Comparison of ENCODE assay signal across 1 cellular context in the genomic region with DNA sequence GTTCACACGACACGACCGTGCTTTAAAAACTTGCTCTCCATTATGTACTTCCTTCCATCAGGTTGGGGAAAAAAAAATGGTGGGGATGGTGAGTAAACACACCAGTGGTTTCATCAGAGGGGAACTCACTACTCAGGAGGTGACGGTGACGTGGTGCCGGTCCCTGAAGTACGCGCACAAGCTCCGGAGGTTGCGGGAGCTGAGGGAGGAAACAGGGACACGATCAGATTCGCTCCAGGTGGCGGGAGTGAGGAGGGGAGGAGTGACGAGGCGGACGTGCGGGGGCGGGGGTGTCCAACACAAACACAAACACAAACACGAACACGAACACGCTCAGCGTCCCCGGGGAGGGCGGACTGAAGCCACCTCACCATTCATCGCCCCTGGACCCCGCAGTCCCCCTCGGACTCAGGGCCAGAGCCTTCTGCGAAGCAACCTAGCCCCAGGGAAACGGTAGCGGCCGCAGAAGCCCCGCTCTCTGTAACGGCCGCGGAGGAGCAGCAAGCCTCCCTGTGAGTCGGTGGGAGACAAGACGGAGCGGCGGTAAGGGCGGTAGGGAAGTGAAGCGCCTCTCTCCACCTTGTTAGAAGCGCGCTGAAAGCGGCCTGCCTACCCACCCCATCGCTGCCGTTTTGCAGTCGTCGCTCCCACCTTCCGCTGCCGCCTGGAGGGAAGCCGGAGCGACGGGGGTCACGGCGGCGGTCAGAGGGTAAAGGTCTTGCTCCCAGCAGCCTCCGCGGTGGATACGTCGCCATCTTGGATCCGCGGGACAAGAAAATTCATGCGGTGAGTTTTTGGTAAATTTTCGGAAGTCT.
A peak's percentile ranks its signal among the peaks of the same experiment; 100 is the strongest.
TF ChIP-seq lines count a peak whose summit lies in the region.

A gene with protein sequence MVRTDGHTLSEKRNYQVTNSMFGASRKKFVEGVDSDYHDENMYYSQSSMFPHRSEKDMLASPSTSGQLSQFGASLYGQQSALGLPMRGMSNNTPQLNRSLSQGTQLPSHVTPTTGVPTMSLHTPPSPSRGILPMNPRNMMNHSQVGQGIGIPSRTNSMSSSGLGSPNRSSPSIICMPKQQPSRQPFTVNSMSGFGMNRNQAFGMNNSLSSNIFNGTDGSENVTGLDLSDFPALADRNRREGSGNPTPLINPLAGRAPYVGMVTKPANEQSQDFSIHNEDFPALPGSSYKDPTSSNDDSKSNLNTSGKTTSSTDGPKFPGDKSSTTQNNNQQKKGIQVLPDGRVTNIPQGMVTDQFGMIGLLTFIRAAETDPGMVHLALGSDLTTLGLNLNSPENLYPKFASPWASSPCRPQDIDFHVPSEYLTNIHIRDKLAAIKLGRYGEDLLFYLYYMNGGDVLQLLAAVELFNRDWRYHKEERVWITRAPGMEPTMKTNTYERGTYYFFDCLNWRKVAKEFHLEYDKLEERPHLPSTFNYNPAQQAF (plus strand): TSS at position 739 of the 815 bp plus-strand sequence. CDS start 34,794 bp downstream, outside the sequence.

TF ChIP-seq in HEK293, 187 proteins besides CTCF, POLR2A, EP300 and RAD21 (continued from another document and continues in another):
- TF ChIP-seq ZNF664 (tag by site-specific recombination; IDR thresholded peaks at IDR 0.05), result no peak
- TF ChIP-seq, protein P1, sequence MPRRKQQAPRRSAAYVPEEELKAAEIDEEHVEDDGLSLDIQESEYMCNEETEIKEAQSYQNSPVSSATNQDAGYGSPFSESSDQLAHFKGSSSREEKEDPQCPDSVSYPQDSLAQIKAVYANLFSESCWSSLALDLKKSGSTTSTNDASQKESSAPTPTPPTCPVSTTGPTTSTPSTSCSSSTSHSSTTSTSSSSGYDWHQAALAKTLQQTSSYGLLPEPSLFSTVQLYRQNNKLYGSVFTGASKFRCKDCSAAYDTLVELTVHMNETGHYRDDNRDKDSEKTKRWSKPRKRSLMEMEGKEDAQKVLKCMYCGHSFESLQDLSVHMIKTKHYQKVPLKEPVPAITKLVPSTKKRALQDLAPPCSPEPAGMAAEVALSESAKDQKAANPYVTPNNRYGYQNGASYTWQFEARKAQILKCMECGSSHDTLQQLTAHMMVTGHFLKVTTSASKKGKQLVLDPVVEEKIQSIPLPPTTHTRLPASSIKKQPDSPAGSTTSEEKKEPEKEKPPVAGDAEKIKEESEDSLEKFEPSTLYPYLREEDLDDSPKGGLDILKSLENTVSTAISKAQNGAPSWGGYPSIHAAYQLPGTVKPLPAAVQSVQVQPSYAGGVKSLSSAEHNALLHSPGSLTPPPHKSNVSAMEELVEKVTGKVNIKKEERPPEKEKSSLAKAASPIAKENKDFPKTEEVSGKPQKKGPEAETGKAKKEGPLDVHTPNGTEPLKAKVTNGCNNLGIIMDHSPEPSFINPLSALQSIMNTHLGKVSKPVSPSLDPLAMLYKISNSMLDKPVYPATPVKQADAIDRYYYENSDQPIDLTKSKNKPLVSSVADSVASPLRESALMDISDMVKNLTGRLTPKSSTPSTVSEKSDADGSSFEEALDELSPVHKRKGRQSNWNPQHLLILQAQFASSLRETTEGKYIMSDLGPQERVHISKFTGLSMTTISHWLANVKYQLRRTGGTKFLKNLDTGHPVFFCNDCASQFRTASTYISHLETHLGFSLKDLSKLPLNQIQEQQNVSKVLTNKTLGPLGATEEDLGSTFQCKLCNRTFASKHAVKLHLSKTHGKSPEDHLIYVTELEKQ (tag by site-specific recombination; IDR thresholded peaks at IDR 0.05; ENCODE audit: borderline replicate concordance), result no peak
- no peak for TF ChIP-seq ZNF354C (tag by site-specific recombination; IDR thresholded peaks at IDR 0.05; ENCODE audit: borderline replicate concordance, low read depth)
- no peak for TF ChIP-seq ZNF274 (IDR thresholded peaks at IDR 0.05; ENCODE audit: low read length)
- TF ChIP-seq ZNF274 (tag by site-specific recombination; IDR thresholded peaks at IDR 0.05; ENCODE audit: borderline replicate concordance), result no peak
- peak; percentile 73 for TF ChIP-seq KLF9 (tag by site-specific recombination; IDR thresholded peaks at IDR 0.05; ENCODE audit: low read depth)
- TF ChIP-seq BCL11A (tag by site-specific recombination; IDR thresholded peaks at IDR 0.05; ENCODE audit: low read depth), result peak; percentile 73; the same call in 1 of the 2 replicates
- TF ChIP-seq ZNF610 (tag by site-specific recombination; IDR thresholded peaks at IDR 0.05; ENCODE audit: borderline replicate concordance), result peak; percentile 95
- TF ChIP-seq ZNF350 (tag by site-specific recombination; IDR thresholded peaks at IDR 0.05), result no peak
- TF ChIP-seq ZNF302 (tag by site-specific recombination; IDR thresholded peaks at IDR 0.05; ENCODE audit: low read depth), result no peak
- peak; percentile 62; the same call in 1 of the 2 replicates for TF ChIP-seq YY2 (tag by site-specific recombination; IDR thresholded peaks at IDR 0.05)
- no peak for TF ChIP-seq ZNF404 (tag by site-specific recombination; IDR thresholded peaks at IDR 0.05)
- TF ChIP-seq, protein P2, sequence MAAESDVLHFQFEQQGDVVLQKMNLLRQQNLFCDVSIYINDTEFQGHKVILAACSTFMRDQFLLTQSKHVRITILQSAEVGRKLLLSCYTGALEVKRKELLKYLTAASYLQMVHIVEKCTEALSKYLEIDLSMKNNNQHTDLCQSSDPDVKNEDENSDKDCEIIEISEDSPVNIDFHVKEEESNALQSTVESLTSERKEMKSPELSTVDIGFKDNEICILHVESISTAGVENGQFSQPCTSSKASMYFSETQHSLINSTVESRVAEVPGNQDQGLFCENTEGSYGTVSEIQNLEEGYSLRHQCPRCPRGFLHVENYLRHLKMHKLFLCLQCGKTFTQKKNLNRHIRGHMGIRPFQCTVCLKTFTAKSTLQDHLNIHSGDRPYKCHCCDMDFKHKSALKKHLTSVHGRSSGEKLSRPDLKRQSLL (tag by site-specific recombination; IDR thresholded peaks at IDR 0.05), result peak; percentile 46; the same call in 1 of the 2 replicates
- peak; percentile 74 for TF ChIP-seq ZIC2 (tag by site-specific recombination; IDR thresholded peaks at IDR 0.05)
- peak; percentile 74 for TF ChIP-seq MZF1 (tag by site-specific recombination; IDR thresholded peaks at IDR 0.05; ENCODE audit: borderline replicate concordance)
- 0 out of 2 replicates have a peak, but pooled peaks have one; percentile 24 for TF ChIP-seq ZNF16 (tag by site-specific recombination; IDR thresholded peaks at IDR 0.05; ENCODE audit: low read depth)
- TF ChIP-seq ZNF394 (tag by site-specific recombination; IDR thresholded peaks at IDR 0.05; ENCODE audit: borderline replicate concordance), result peak; percentile 65; the same call in 1 of the 2 replicates
- no peak for TF ChIP-seq ZNF155 (tag by site-specific recombination; IDR thresholded peaks at IDR 0.05)
- TF ChIP-seq, protein P3, sequence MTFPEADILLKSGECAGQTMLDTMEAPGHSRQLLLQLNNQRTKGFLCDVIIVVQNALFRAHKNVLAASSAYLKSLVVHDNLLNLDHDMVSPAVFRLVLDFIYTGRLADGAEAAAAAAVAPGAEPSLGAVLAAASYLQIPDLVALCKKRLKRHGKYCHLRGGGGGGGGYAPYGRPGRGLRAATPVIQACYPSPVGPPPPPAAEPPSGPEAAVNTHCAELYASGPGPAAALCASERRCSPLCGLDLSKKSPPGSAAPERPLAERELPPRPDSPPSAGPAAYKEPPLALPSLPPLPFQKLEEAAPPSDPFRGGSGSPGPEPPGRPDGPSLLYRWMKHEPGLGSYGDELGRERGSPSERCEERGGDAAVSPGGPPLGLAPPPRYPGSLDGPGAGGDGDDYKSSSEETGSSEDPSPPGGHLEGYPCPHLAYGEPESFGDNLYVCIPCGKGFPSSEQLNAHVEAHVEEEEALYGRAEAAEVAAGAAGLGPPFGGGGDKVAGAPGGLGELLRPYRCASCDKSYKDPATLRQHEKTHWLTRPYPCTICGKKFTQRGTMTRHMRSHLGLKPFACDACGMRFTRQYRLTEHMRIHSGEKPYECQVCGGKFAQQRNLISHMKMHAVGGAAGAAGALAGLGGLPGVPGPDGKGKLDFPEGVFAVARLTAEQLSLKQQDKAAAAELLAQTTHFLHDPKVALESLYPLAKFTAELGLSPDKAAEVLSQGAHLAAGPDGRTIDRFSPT (tag by site-specific recombination; IDR thresholded peaks at IDR 0.05), result peak; percentile 18; the same call in 1 of the 2 replicates
- TF ChIP-seq ZSCAN30 (tag by site-specific recombination; IDR thresholded peaks at IDR 0.05), result peak; percentile 73; the same call in 1 of the 2 replicates
- TF ChIP-seq ZNF23 (tag by site-specific recombination; IDR thresholded peaks at IDR 0.05; ENCODE audit: borderline replicate concordance), result no peak
- peak; percentile 93 for TF ChIP-seq ZBTB7A (tag by site-specific recombination; IDR thresholded peaks at IDR 0.05; ENCODE audit: low read depth)
- no peak for TF ChIP-seq ZNF560 (tag by site-specific recombination; IDR thresholded peaks at IDR 0.05; ENCODE audit: borderline replicate concordance)
- TF ChIP-seq ZSCAN16 (tag by site-specific recombination; IDR thresholded peaks at IDR 0.05), result 0 out of 2 replicates have a peak, but pooled peaks have one; percentile 59
- TF ChIP-seq, protein P4, sequence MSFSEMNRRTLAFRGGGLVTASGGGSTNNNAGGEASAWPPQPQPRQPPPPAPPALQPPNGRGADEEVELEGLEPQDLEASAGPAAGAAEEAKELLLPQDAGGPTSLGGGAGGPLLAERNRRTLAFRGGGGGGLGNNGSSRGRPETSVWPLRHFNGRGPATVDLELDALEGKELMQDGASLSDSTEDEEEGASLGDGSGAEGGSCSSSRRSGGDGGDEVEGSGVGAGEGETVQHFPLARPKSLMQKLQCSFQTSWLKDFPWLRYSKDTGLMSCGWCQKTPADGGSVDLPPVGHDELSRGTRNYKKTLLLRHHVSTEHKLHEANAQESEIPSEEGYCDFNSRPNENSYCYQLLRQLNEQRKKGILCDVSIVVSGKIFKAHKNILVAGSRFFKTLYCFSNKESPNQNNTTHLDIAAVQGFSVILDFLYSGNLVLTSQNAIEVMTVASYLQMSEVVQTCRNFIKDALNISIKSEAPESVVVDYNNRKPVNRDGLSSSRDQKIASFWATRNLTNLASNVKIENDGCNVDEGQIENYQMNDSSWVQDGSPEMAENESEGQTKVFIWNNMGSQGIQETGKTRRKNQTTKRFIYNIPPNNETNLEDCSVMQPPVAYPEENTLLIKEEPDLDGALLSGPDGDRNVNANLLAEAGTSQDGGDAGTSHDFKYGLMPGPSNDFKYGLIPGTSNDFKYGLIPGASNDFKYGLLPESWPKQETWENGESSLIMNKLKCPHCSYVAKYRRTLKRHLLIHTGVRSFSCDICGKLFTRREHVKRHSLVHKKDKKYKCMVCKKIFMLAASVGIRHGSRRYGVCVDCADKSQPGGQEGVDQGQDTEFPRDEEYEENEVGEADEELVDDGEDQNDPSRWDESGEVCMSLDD (tag by site-specific recombination; IDR thresholded peaks at IDR 0.05), result peak; percentile 85
- TF ChIP-seq ZNF221 (tag by site-specific recombination; IDR thresholded peaks at IDR 0.05; ENCODE audit: borderline replicate concordance), result no peak
- TF ChIP-seq, protein P5, sequence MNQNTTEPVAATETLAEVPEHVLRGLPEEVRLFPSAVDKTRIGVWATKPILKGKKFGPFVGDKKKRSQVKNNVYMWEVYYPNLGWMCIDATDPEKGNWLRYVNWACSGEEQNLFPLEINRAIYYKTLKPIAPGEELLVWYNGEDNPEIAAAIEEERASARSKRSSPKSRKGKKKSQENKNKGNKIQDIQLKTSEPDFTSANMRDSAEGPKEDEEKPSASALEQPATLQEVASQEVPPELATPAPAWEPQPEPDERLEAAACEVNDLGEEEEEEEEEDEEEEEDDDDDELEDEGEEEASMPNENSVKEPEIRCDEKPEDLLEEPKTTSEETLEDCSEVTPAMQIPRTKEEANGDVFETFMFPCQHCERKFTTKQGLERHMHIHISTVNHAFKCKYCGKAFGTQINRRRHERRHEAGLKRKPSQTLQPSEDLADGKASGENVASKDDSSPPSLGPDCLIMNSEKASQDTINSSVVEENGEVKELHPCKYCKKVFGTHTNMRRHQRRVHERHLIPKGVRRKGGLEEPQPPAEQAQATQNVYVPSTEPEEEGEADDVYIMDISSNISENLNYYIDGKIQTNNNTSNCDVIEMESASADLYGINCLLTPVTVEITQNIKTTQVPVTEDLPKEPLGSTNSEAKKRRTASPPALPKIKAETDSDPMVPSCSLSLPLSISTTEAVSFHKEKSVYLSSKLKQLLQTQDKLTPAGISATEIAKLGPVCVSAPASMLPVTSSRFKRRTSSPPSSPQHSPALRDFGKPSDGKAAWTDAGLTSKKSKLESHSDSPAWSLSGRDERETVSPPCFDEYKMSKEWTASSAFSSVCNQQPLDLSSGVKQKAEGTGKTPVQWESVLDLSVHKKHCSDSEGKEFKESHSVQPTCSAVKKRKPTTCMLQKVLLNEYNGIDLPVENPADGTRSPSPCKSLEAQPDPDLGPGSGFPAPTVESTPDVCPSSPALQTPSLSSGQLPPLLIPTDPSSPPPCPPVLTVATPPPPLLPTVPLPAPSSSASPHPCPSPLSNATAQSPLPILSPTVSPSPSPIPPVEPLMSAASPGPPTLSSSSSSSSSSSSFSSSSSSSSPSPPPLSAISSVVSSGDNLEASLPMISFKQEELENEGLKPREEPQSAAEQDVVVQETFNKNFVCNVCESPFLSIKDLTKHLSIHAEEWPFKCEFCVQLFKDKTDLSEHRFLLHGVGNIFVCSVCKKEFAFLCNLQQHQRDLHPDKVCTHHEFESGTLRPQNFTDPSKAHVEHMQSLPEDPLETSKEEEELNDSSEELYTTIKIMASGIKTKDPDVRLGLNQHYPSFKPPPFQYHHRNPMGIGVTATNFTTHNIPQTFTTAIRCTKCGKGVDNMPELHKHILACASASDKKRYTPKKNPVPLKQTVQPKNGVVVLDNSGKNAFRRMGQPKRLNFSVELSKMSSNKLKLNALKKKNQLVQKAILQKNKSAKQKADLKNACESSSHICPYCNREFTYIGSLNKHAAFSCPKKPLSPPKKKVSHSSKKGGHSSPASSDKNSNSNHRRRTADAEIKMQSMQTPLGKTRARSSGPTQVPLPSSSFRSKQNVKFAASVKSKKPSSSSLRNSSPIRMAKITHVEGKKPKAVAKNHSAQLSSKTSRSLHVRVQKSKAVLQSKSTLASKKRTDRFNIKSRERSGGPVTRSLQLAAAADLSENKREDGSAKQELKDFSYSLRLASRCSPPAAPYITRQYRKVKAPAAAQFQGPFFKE (tag by site-specific recombination; IDR thresholded peaks at IDR 0.05; ENCODE audit: borderline replicate concordance), result no peak
- peak; percentile 87 for TF ChIP-seq GLIS2 (tag by site-specific recombination; IDR thresholded peaks at IDR 0.05)
- 0 out of 2 replicates have a peak, but pooled peaks have one; percentile 22 for TF ChIP-seq ZNF121 (tag by site-specific recombination; IDR thresholded peaks at IDR 0.05)
- TF ChIP-seq ZNF843 (tag by site-specific recombination; IDR thresholded peaks at IDR 0.05), result peak; percentile 82
- peak; percentile 63; the same call in 1 of the 2 replicates for TF ChIP-seq PRDM1 (tag by site-specific recombination; IDR thresholded peaks at IDR 0.05)
- peak; percentile 91 for TF ChIP-seq GLIS1 (tag by site-specific recombination; IDR thresholded peaks at IDR 0.05)
- TF ChIP-seq, protein P6, sequence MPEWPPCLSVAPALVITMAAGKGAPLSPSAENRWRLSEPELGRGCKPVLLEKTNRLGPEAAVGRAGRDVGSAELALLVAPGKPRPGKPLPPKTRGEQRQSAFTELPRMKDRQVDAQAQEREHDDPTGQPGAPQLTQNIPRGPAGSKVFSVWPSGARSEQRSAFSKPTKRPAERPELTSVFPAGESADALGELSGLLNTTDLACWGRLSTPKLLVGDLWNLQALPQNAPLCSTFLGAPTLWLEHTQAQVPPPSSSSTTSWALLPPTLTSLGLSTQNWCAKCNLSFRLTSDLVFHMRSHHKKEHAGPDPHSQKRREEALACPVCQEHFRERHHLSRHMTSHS (tag by site-specific recombination; IDR thresholded peaks at IDR 0.05), result 0 out of 2 replicates have a peak, but pooled peaks have one; percentile 13
